9 cellular contexts compared by ENCODE assay signal in genomic region chr5:149240354-149240998, GRCh38. TPM values are rescaled to one million over a fixed set of nuclear protein-coding genes. Genes with fewer than 3 reads are reported as not detected.
A peak's percentile ranks its signal among the peaks of the same experiment; 100 is the strongest.
DNase-seq lines count a peak whose midpoint lies in the region; ATAC-seq, FAIRE-seq and TF ChIP-seq lines count a peak whose summit lies in the region.
"Had no signal": no experiment of that assay in that cellular context is flagged by ENCODE, and none has a peak within 500 bp of the region (broad histone marks: within the 10 kb centered on the region; RNA-seq: fewer than 3 reads in every experiment).

No MANE protein-coding gene starts in this region.

- no peaks in the 10 kb centered on the region for H3K9me3 Mint-ChIP-seq in T-helper 1 cell treated with Interleukin-12 subunit alpha and Interleukin-12 subunit beta and Interleukin-4 antibody, amounts not matched to agents 30 μg/mL and 1 μg/mL, for 36 hours
- peaks cover 3% of the 10 kb centered on the region for H3K9me3 Mint-ChIP-seq in activated naive CD4-positive, alpha-beta T cell treated with anti-CD3 and anti-CD28 coated beads, Interleukin-2, amount 10 ng/mL, durations not matched to agents 7 days and 5 days

- H3K4me1 Mint-ChIP-seq in T-helper 1 cell treated with Interleukin-12 subunit alpha and Interleukin-12 subunit beta and Interleukin-4 antibody, amounts not matched to agents 30 μg/mL and 1 μg/mL, for 36 hours (ENCODE audit: low read depth): peaks cover 14% of the 10 kb centered on the region
- peaks cover 44% of the 10 kb centered on the region for H3K4me1 Mint-ChIP-seq in activated naive CD4-positive, alpha-beta T cell treated with anti-CD3 and anti-CD28 coated beads, Interleukin-2, amount 10 ng/mL, durations not matched to agents 7 days and 5 days

- CTCF ChIA-PET in activated naive CD4-positive, alpha-beta T cell treated with anti-CD3 and anti-CD28 coated beads, Interleukin-2, amount 10 ng/mL, durations not matched to agents 7 days and 5 days (lab: Charles Lee): interaction anchor here (1.1 to 2.5 kb wide), 5 partner anchors 11 to 508 kb away, joined by 3 to 14 read pairs (median 3); partner anchors contain the start of gene ABLIM3

- H3K27me3 Mint-ChIP-seq in T-helper 1 cell treated with Interleukin-12 subunit alpha and Interleukin-12 subunit beta and Interleukin-4 antibody, amounts not matched to agents 30 μg/mL and 1 μg/mL, for 36 hours (ENCODE audit: low read depth): peaks cover 18% of the 10 kb centered on the region
- H3K27me3 Mint-ChIP-seq in activated naive CD4-positive, alpha-beta T cell treated with anti-CD3 and anti-CD28 coated beads, Interleukin-2, amount 10 ng/mL, durations not matched to agents 7 days and 5 days: peaks cover 34% of the 10 kb centered on the region

- peaks cover 2% of the 10 kb centered on the region for H3K36me3 Mint-ChIP-seq in T-helper 1 cell treated with Interleukin-12 subunit alpha and Interleukin-12 subunit beta and Interleukin-4 antibody, amounts not matched to agents 30 μg/mL and 1 μg/mL, for 36 hours (ENCODE audit: low read depth)
- peaks cover 3% of the 10 kb centered on the region for H3K36me3 Mint-ChIP-seq in activated naive CD4-positive, alpha-beta T cell treated with anti-CD3 and anti-CD28 coated beads, Interleukin-2, amount 10 ng/mL, durations not matched to agents 7 days and 5 days

- peak overlapping the region; percentile 89 for H3K27ac Mint-ChIP-seq in T-helper 1 cell treated with Interleukin-12 subunit alpha and Interleukin-12 subunit beta and Interleukin-4 antibody, amounts not matched to agents 30 μg/mL and 1 μg/mL, for 36 hours
- peak overlapping the region; percentile 91 for H3K27ac Mint-ChIP-seq in activated naive CD4-positive, alpha-beta T cell treated with anti-CD3 and anti-CD28 coated beads, Interleukin-2, amount 10 ng/mL, durations not matched to agents 7 days and 5 days

- DNase-seq in GM13977 (ENCODE audit: low spot score): peak; percentile 24
- peak; percentile 94 for DNase-seq in activated naive CD4-positive, alpha-beta T cell treated with anti-CD3 and anti-CD28 coated beads, Interleukin-2, amount 10 ng/mL, durations not matched to agents 7 days and 5 days
- peak; percentile 50 to 78 for DNase-seq in stimulated activated CD4-positive, alpha-beta T cell treated with anti-CD3 and anti-CD28 coated beads, Interleukin-1b, Interleukin-23, amount 100 ng/mL, for 4 hours (ENCODE audit: low read depth in 2 of 2)
- DNase-seq in GM12892 (ENCODE audit: insufficient read length): no peak
- no peak for DNase-seq in NOMO-1 (lab: John Stamatoyannopoulos, UW; ENCODE audit: unreplicated experiment in 2 of 2)
- DNase-seq in SIG-M5 (lab: John Stamatoyannopoulos, UW): no peak

- ATAC-seq in GM18861 (IDR thresholded peaks at IDR 0.05; ENCODE audit: unreplicated experiment): no peak

- FAIRE-seq in GM12892 (lab: Jason Lieb, UNC): no peak
- FAIRE-seq: endometrium had no signal

- TF ChIP-seq CTCF in GM13977 (IDR thresholded peaks at IDR 0.05; ENCODE audit: extremely low read depth, insufficient read depth, missing control alignments): no peak

- in situ Hi-C loops in GM13977 (cut with MboI; ENCODE audit: low pct_unique_long_range_greater_than_20kb, low sequenced_read_pairs, unreplicated experiment): no loop called here

- peak overlapping the region; percentile 23 for H3K4me3 Mint-ChIP-seq in T-helper 1 cell treated with Interleukin-12 subunit alpha and Interleukin-12 subunit beta and Interleukin-4 antibody, amounts not matched to agents 30 μg/mL and 1 μg/mL, for 36 hours
- peak overlapping the region; percentile 4 for H3K4me3 Mint-ChIP-seq in activated naive CD4-positive, alpha-beta T cell treated with anti-CD3 and anti-CD28 coated beads, Interleukin-2, amount 10 ng/mL, durations not matched to agents 7 days and 5 days

- no peak for TF ChIP-seq POLR2A in GM12892 (IDR thresholded peaks at IDR 0.05; ENCODE audit: low read depth, low read length)

RNA-seq across cellular contexts. Expression of gene AFAP1L1, which starts 31.2 kb away (rescaled TPM):
- not detected for polyA plus RNA-seq in GM12892 (2012; ENCODE audit: missing spikeins)

Comparison
In these comparisons a context has a peak if more than half of its experiments do, and no peak if none do; other contexts are left out.
1. DNase-seq: peak in GM13977 (single experiment), activated naive CD4-positive, alpha-beta T cell treated with anti-CD3 and anti-CD28 coated beads, Interleukin-2, amount 10 ng/mL, durations not matched to agents 7 days and 5 days (single experiment) and stimulated activated CD4-positive, alpha-beta T cell treated with anti-CD3 and anti-CD28 coated beads, Interleukin-1b, Interleukin-23, amount 100 ng/mL, for 4 hours (2 of 2); none in GM12892 (single experiment), NOMO-1 (0 of 2) and SIG-M5 (single experiment).